In the genomic region with DNA sequence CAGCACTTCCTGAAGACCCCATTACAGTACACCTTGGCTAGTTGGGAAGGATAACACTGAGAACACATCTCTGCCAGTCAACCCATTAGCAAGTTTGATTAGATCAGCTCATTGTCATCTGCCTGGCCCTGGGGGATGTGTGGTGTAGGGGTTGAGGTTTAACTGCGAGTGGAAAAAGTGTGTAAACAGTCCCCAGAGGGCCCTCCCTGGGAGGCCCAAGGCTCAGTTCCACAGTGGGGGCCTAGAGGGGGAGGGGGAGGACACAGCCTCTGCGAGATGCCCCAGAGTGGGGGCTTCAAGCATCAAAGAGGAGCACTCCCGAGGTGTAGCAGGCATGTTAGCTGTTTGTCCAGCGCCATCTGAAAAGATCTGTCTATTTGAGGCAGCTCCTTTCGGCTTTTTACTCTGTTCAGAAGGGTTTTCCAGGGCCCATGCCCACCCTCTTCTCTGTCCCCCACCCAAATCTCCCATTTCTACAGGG, we compare ENCODE assay signal across 8 cellular contexts. TPM values are rescaled to one million over a fixed set of nuclear protein-coding genes. Genes with fewer than 3 reads are reported as not detected.
DNase-seq lines count a peak whose midpoint lies in the region; ATAC-seq and TF ChIP-seq lines count a peak whose summit lies in the region.

No MANE protein-coding gene starts in this region.

- peaks cover 92% of the 10 kb centered on the region for H3K4me1 Mint-ChIP-seq in activated B cell treated with CpG ODN at 0.5 μM for 24 hours
- H3K4me1 Mint-ChIP-seq in stimulated activated naive B cell treated with anti-CD40 and anti-IgM and Interleukin-4, amounts not matched to agents 10 μg/mL and 1 μg/mL and 100 μg/mL, for 72 hours, result peaks cover 59 to 85% of the 10 kb centered on the region in 2 donors

- BruUV-seq in HCT116 (replicated peaks; lab: Mats Ljungman, UMichigan), result TSS peak; percentile 87

- ATAC-seq in HCT116, result peak; percentile 10
- peak; percentile 66 for ATAC-seq in activated B cell treated with CpG ODN at 0.5 μM for 24 hours (ENCODE audit: low read depth)
- ATAC-seq in stimulated activated naive B cell treated with anti-CD40 and anti-IgM and Interleukin-4, amounts not matched to agents 10 μg/mL and 1 μg/mL and 100 μg/mL, for 72 hours (replicated peaks), result peak; percentile 75 to 80
- no peak for ATAC-seq in HG03045 (IDR thresholded peaks at IDR 0.05; ENCODE audit: unreplicated experiment)

- H3K9me3 Mint-ChIP-seq in activated B cell treated with CpG ODN at 0.5 μM for 24 hours, result no peaks in the 10 kb centered on the region
- H3K9me3 Mint-ChIP-seq in stimulated activated naive B cell treated with anti-CD40 and anti-IgM and Interleukin-4, amounts not matched to agents 10 μg/mL and 1 μg/mL and 100 μg/mL, for 72 hours, result no peaks in the 10 kb centered on the region

- no peaks in the 10 kb centered on the region for H3K27me3 Mint-ChIP-seq in activated B cell treated with CpG ODN at 0.5 μM for 24 hours
- no peaks in the 10 kb centered on the region for H3K27me3 Mint-ChIP-seq in stimulated activated naive B cell treated with anti-CD40 and anti-IgM and Interleukin-4, amounts not matched to agents 10 μg/mL and 1 μg/mL and 100 μg/mL, for 72 hours

- POLR2A ChIA-PET in HCT116 (lab: Charles Lee) (interaction anchor here (1.0 to 1.1 kb wide), 2 partner anchors 54 to 165 kb away, joined by 3 to 5 read pairs; partner anchors contain the start of genes VAMP1 and ZNF384), activated B cell treated with CpG ODN at 0.5 μM for 24 hours (lab: Charles Lee) (interaction anchor here (0.6 to 9.2 kb wide), 30 partner anchors 8 to 1591 kb away, joined by 3 to 126 read pairs (median 6); partner anchors contain the start of genes ACRBP, C12orf57, CDCA3 and COPS7A)

- H4K20me1 ChIP-seq in BLaER1 (no peaks in the 10 kb centered on the region), HCT116 (ENCODE audit: insufficient read depth) (no peaks in the 10 kb centered on the region)

- CTCF ChIA-PET in HCT116 (lab: Charles Lee), result interaction anchor here (1.3 kb wide), 1 partner anchor 20 kb away, joined by 3 read pairs; no protein-coding TSS in a partner anchor
- CTCF ChIA-PET in activated B cell treated with CpG ODN at 0.5 μM for 24 hours (lab: Charles Lee), result interaction anchor here (1.1 to 1.5 kb wide), 6 partner anchors 9 to 143 kb away, joined by 3 to 13 read pairs (median 4); no protein-coding TSS in a partner anchor

- TF ChIP-seq RAD21 in HCT116 (IDR thresholded peaks at IDR 0.05; ENCODE audit: low read depth), result no peak

- peaks cover 15% of the 10 kb centered on the region for H3K36me3 Mint-ChIP-seq in activated B cell treated with CpG ODN at 0.5 μM for 24 hours (ENCODE audit: low read depth)
- H3K36me3 Mint-ChIP-seq in stimulated activated naive B cell treated with anti-CD40 and anti-IgM and Interleukin-4, amounts not matched to agents 10 μg/mL and 1 μg/mL and 100 μg/mL, for 72 hours, result peaks cover 20 to 32% of the 10 kb centered on the region in 2 donors

- intact Hi-C loops in HCT116 (cut with micrococcal nuclease) (no loop called here), activated B cell treated with CpG ODN at 0.5 μM for 24 hours (cut with micrococcal nuclease) (loop anchor here (1.0 to 10.0 kb wide), 8 partner anchors 8 to 319 kb away; partner anchors contain the start of genes CDCA3, CHD4, ING4 and PTPN6)

- H3K9me2 ChIP-seq in HCT116 (ENCODE audit: insufficient read depth), result no peaks in the 10 kb centered on the region

- H3K4me3 Mint-ChIP-seq in activated B cell treated with CpG ODN at 0.5 μM for 24 hours, result peak overlapping the region; percentile 86
- H3K4me3 Mint-ChIP-seq in stimulated activated naive B cell treated with anti-CD40 and anti-IgM and Interleukin-4, amounts not matched to agents 10 μg/mL and 1 μg/mL and 100 μg/mL, for 72 hours, result peak overlapping the region; percentile 88 to 96

- DNase-seq in HCT116 (ENCODE audit: low read depth, low spot score), result no peak
- DNase-seq in activated B cell treated with CpG ODN at 0.5 μM for 24 hours, result peak; percentile 77
- peak; percentile 85 for DNase-seq in stimulated activated naive B cell treated with anti-CD40 and anti-IgM and Interleukin-4, amounts not matched to agents 10 μg/mL and 1 μg/mL and 100 μg/mL, for 72 hours
- DNase-seq in AML-193 (lab: John Stamatoyannopoulos, UW), result no peak
- no peak for DNase-seq in central memory CD4-positive, alpha-beta T cell

- TF ChIP-seq POLR2A in HCT116 (IDR thresholded peaks at IDR 0.05; ENCODE audit: borderline replicate concordance, extremely low read depth, insufficient read depth, insufficient read length), result no peak

- peak overlapping the region; percentile 72 for H2AFZ ChIP-seq in HCT116 (ENCODE audit: low read depth, low read length, poor library complexity, severe bottlenecking)

- no peaks in the 10 kb centered on the region for H3K9me3 ChIP-seq in BLaER1
- H3K9me3 ChIP-seq in HCT116 (ENCODE audit: control insufficient read depth in 1 of 2, insufficient read depth in 1 of 2, low read depth in 1 of 2, low read length in 2 of 2), result no peaks in the 10 kb centered on the region
- H3K9me3 ChIP-seq in esophagus (ENCODE audit: control insufficient read depth in 2 of 2, insufficient read depth in 1 of 2, low read depth in 1 of 2, low read length in 1 of 2), result no peaks in the 10 kb centered on the region

- H3K27me3 ChIP-seq in BLaER1, result no peaks in the 10 kb centered on the region
- H3K27me3 ChIP-seq in HCT116 (ENCODE audit: insufficient read depth, low read length), result no peaks in the 10 kb centered on the region
- no peaks in the 10 kb centered on the region for H3K27me3 ChIP-seq in esophagus (ENCODE audit: control insufficient read depth in 1 of 2, insufficient read depth in 2 of 2, low read length in 2 of 2)

- H3K4me2 ChIP-seq in BLaER1 (peak overlapping the region; percentile 97), HCT116 (ENCODE audit: low read length) (peak overlapping the region; percentile 79)

- no peak for TF ChIP-seq CTCF in HCT116 (IDR thresholded peaks at IDR 0.05 in 2 of 3, conservative IDR thresholded peaks at IDR 0.05 in 1 of 3; ENCODE audit: borderline replicate concordance in 1 of 3, insufficient read depth in 1 of 3, low read depth in 2 of 3, low read length in 2 of 3)
- no peak for TF ChIP-seq CTCF in activated B cell treated with CpG ODN at 0.5 μM for 24 hours (IDR thresholded peaks at IDR 0.05)

- H3K4me1 ChIP-seq in BLaER1 (peaks cover 95% of the 10 kb centered on the region), HCT116 (ENCODE audit: control insufficient read depth in 1 of 2, insufficient read depth in 2 of 2, low read length in 2 of 2) (peaks cover 14 to 28% of the 10 kb centered on the region in 2 experiments), esophagus (ENCODE audit: control insufficient read depth in 2 of 2, insufficient read depth in 2 of 2, low read length in 1 of 2) (peaks cover 0 to 28% of the 10 kb centered on the region in 2 donors)

- H3K4me3 ChIP-seq in BLaER1 (peak overlapping the region; percentile 68), HCT116 (replicated peaks in 1 of 2; ENCODE audit: low read depth in 1 of 2, low read length in 2 of 2) (peak overlapping the region; percentile 53 to 57), esophagus (ENCODE audit: low read depth in 1 of 2, low read length in 2 of 2) (peak overlapping the region; percentile 29 to 58)

- H3K36me3 ChIP-seq in BLaER1, result no peaks in the 10 kb centered on the region
- no peaks in the 10 kb centered on the region for H3K36me3 ChIP-seq in HCT116 (ENCODE audit: control insufficient read depth in 1 of 2, insufficient read depth in 2 of 2, low read length in 2 of 2)
- H3K36me3 ChIP-seq in esophagus (ENCODE audit: control insufficient read depth in 2 of 2, insufficient read depth in 2 of 2, low read length in 1 of 2), result peaks cover 0 to 3% of the 10 kb centered on the region in 2 donors

- RAD21 ChIA-PET in HCT116 (lab: Charles Lee; ENCODE audit: low non-redundant PET in 1 of 2, low total read pairs in 2 of 2, uncharacterized antibody in 2 of 2, unreplicated experiment in 2 of 2), result interaction anchor here in 1 of 2 experiments (0.6 kb wide), 1 partner anchor 103 kb away, joined by 3 read pairs; no protein-coding TSS in a partner anchor

- H3K9ac ChIP-seq in BLaER1 (peak overlapping the region; percentile 89), HCT116 (ENCODE audit: low read length) (peak overlapping the region; percentile 61)

- peak overlapping the region; percentile 98 for H3K27ac Mint-ChIP-seq in activated B cell treated with CpG ODN at 0.5 μM for 24 hours
- H3K27ac Mint-ChIP-seq in stimulated activated naive B cell treated with anti-CD40 and anti-IgM and Interleukin-4, amounts not matched to agents 10 μg/mL and 1 μg/mL and 100 μg/mL, for 72 hours, result peak overlapping the region; percentile 97

- H3K27ac ChIP-seq in BLaER1, result peak overlapping the region; percentile 97
- H3K27ac ChIP-seq in HCT116 (ENCODE audit: low read depth, low read length), result peak overlapping the region; percentile 42
- H3K27ac ChIP-seq in esophagus (ENCODE audit: low read depth in 2 of 2, low read length in 1 of 2), result peak overlapping the region; percentile 83 to 94

- 26 to 32% methylated on average over 5 of the region's 5 CpGs for WGBS in esophagus, 2 donors

- no peaks in the 10 kb centered on the region for H3K79me2 ChIP-seq in HCT116 (ENCODE audit: insufficient read depth, low read length)

TF ChIP-seq in HCT116, 20 proteins besides CTCF, POLR2A, EP300 and RAD21 (continues in another document):
- TF ChIP-seq SP1 (IDR thresholded peaks at IDR 0.05; ENCODE audit: low read depth) (no peak), JUND (IDR thresholded peaks at IDR 0.05) (no peak), ZFX (IDR thresholded peaks at IDR 0.05) (no peak), SRF (IDR thresholded peaks at IDR 0.05; ENCODE audit: low read depth) (no peak), YY1 (IDR thresholded peaks at IDR 0.05; ENCODE audit: extremely low read depth, insufficient replicate concordance, low read depth, low read length) (no peak), EZH2 (IDR thresholded peaks at IDR 0.05) (no peak)

RNA-seq across cellular contexts. Expression of gene LPAR5, which starts 0.3 kb away (rescaled TPM):
- total RNA-seq in HCT116 (2021; ENCODE audit: unreplicated experiment) (5.2 TPM), activated B cell treated with CpG ODN at 0.5 μM for 24 hours (27.7 and 30.4 TPM in 2 replicates)
- 5.4 and 6.1 TPM in 2 replicates for polyA plus RNA-seq in HCT116 (2012)
- 10 to 100 TPM; 11.6 to 19.3 TPM for polyA plus RNA-seq in esophagus

RNA-seq across cellular contexts. Expression of gene ACRBP, which starts 11.8 kb away (rescaled TPM):
- 1.0 TPM for total RNA-seq in HCT116 (2021; ENCODE audit: unreplicated experiment)
- 0.98 and 1.4 TPM in 2 replicates for polyA plus RNA-seq in HCT116 (2012)
- 5.4 and 7.7 TPM in 2 replicates for total RNA-seq in activated B cell treated with CpG ODN at 0.5 μM for 24 hours
- polyA plus RNA-seq in esophagus, result under 1 TPM; 0.32 to 0.84 TPM

RNA-seq across cellular contexts. Expression of gene ING4, which starts 27.5 kb away (rescaled TPM):
- total RNA-seq in HCT116 (2021; ENCODE audit: unreplicated experiment) (17.9 TPM), activated B cell treated with CpG ODN at 0.5 μM for 24 hours (31.6 and 39.2 TPM in 2 replicates)
- polyA plus RNA-seq in HCT116 (2012), result 9.8 and 16.9 TPM in 2 replicates
- 10 to 100 TPM; 15.2 to 24.7 TPM for polyA plus RNA-seq in esophagus

RNA-seq across cellular contexts. Expression of gene CHD4, which starts 28.2 kb away (rescaled TPM):
- total RNA-seq in HCT116 (2021; ENCODE audit: unreplicated experiment) (342 TPM), activated B cell treated with CpG ODN at 0.5 μM for 24 hours (342 and 345 TPM in 2 replicates)
- polyA plus RNA-seq in HCT116 (2012), result 163 and 189 TPM in 2 replicates
- 100 to 1,000 TPM in 1 of 2 donors, 10 to 100 TPM in 1; 79.3 to 116 TPM for polyA plus RNA-seq in esophagus

RNA-seq across cellular contexts. Expression of gene ZNF384, which starts 53.8 kb away (rescaled TPM):
- total RNA-seq in HCT116 (2021; ENCODE audit: unreplicated experiment), result 73.4 TPM
- 70.4 and 70.7 TPM in 2 replicates for polyA plus RNA-seq in HCT116 (2012)
- total RNA-seq in activated B cell treated with CpG ODN at 0.5 μM for 24 hours, result 81.7 and 98.6 TPM in 2 replicates
- polyA plus RNA-seq in esophagus, result 10 to 100 TPM; 22.2 to 26.9 TPM

Comparison
In these comparisons a context has a peak if more than half of its experiments do, and no peak if none do; other contexts are left out.
1. H3K27ac ChIP-seq: peak in every context shown above with its lines; median percentile 97 in BLaER1; 88 in esophagus; 42 in HCT116.
2. DNase-seq: peak in activated B cell treated with CpG ODN at 0.5 μM for 24 hours (single experiment) and stimulated activated naive B cell treated with anti-CD40 and anti-IgM and Interleukin-4, amounts not matched to agents 10 μg/mL and 1 μg/mL and 100 μg/mL, for 72 hours (single experiment); none in HCT116 (single experiment), AML-193 (0 of 2) and central memory CD4-positive, alpha-beta T cell (single experiment).
3. Peak in every context shown above with its lines, with median percentiles within 50 percentile points of each other: H3K4me3 ChIP-seq.